In genomic region chr1:27575861-27576331, GRCh38 we compare ENCODE assay signal across 8 cellular contexts. TPM values are rescaled to one million over a fixed set of nuclear protein-coding genes. Genes with fewer than 3 reads are reported as not detected.
A peak's percentile ranks its signal among the peaks of the same experiment; 100 is the strongest.
DNase-seq lines count a peak whose midpoint lies in the region; ATAC-seq and TF ChIP-seq lines count a peak whose summit lies in the region.

No MANE protein-coding gene starts in this region.

- no peak overlapping the region for H2AFZ ChIP-seq in Karpas-422 (ENCODE audit: low read length)

- H3K9me3 Mint-ChIP-seq in activated naive CD4-positive, alpha-beta T cell treated with anti-CD3 and anti-CD28 coated beads, Interleukin-2, amount 50 U/mL, for 72 hours, result no peaks in the 10 kb centered on the region

- no peak for TF ChIP-seq CTCF in ovary (IDR thresholded peaks at IDR 0.05)

- TF ChIP-seq EP300 in ovary (IDR thresholded peaks at IDR 0.05), result no peak

- H3K4me3 ChIP-seq in ovary (peak overlapping the region; percentile 51), Karpas-422 (ENCODE audit: low read length) (no peak overlapping the region)

- ATAC-seq in activated naive CD4-positive, alpha-beta T cell treated with anti-CD3 and anti-CD28 coated beads, Interleukin-2, amount 50 U/mL, for 72 hours, result peak; percentile 18 to 25
- ATAC-seq in Right ventricle myocardium inferior (peak; percentile 81), GM21825 (IDR thresholded peaks at IDR 0.05; ENCODE audit: unreplicated experiment) (no peak)

- DNase-seq in activated naive CD4-positive, alpha-beta T cell treated with anti-CD3 and anti-CD28 coated beads, Interleukin-2, amount 50 U/mL, for 72 hours (ENCODE audit: low spot score in 2 of 2), result no peak
- no peak for DNase-seq in activated naive CD4-positive, alpha-beta T cell (lab: John Stamatoyannopoulos, UW)
- DNase-seq in SW480 (ENCODE audit: low spot score), result peak; percentile 78
- DNase-seq in Right ventricle myocardium inferior (ENCODE audit: missing footprints), result peak; percentile 88
- DNase-seq in ovary, result peak; percentile 72 to 83 (median 80)
- DNase-seq in CD1c-positive myeloid dendritic cell (ENCODE audit: extremely low spot score), result no peak
- no peak for DNase-seq in Karpas-422

- no peak overlapping the region for H3K9ac ChIP-seq in Karpas-422 (ENCODE audit: low read length)

- H3K27ac ChIP-seq in ovary (peak overlapping the region; percentile 63 to 89), Karpas-422 (ENCODE audit: low read length) (no peak overlapping the region)

- H3K9me3 ChIP-seq in ovary (no peaks in the 10 kb centered on the region), Karpas-422 (ENCODE audit: low read length) (no peaks in the 10 kb centered on the region)

- WGBS in ovary, 3 donors, result 5 to 7% (median 6%) methylated on average over 23 to 42 of the region's 42 CpGs

- no peak overlapping the region for H3K27ac Mint-ChIP-seq in activated naive CD4-positive, alpha-beta T cell treated with anti-CD3 and anti-CD28 coated beads, Interleukin-2, amount 50 U/mL, for 72 hours

- no peak for TF ChIP-seq POLR2A in ovary (IDR thresholded peaks at IDR 0.05)

- peaks cover 48% of the 10 kb centered on the region for H3K4me1 ChIP-seq in ovary (ENCODE audit: insufficient read depth)
- peaks cover 6% of the 10 kb centered on the region; the same call in 1 of the 2 replicates for H3K4me1 ChIP-seq in Karpas-422 (ENCODE audit: low read length)

- H3K79me2 ChIP-seq in Karpas-422 (ENCODE audit: low read length), result no peaks in the 10 kb centered on the region

- no peaks in the 10 kb centered on the region for H3K9me2 ChIP-seq in Karpas-422 (replicated peaks; ENCODE audit: insufficient read depth, low read length)

- no peaks in the 10 kb centered on the region for H3K36me3 ChIP-seq in ovary
- H3K36me3 ChIP-seq in Karpas-422 (ENCODE audit: insufficient read depth, low read length), result no peaks in the 10 kb centered on the region

- intact Hi-C loops in Right ventricle myocardium inferior (cut with DNase I), result no loop called here
- intact Hi-C loops in ovary (cut with DNase I), result loop anchor here in 1 of 4 donors (10.0 kb wide), 1 partner anchor 51 kb away; no protein-coding TSS in a partner anchor

- no peaks in the 10 kb centered on the region for H3K36me3 Mint-ChIP-seq in activated naive CD4-positive, alpha-beta T cell treated with anti-CD3 and anti-CD28 coated beads, Interleukin-2, amount 50 U/mL, for 72 hours

- H3K4me2 ChIP-seq in Karpas-422 (ENCODE audit: low read depth, low read length, poor library complexity, severe bottlenecking), result no peak overlapping the region

- H3K27me3 ChIP-seq in ovary, result no peaks in the 10 kb centered on the region
- H3K27me3 ChIP-seq in Karpas-422 (ENCODE audit: low read length), result no peaks in the 10 kb centered on the region

- peaks cover 25% of the 10 kb centered on the region; the same call in 1 of the 2 replicates for H4K20me1 ChIP-seq in Karpas-422 (ENCODE audit: insufficient read depth, low read depth, low read length)

RNA-seq across cellular contexts. Expression of gene AHDC1, which starts 28.0 kb away (rescaled TPM):
- total RNA-seq in activated naive CD4-positive, alpha-beta T cell treated with anti-CD3 and anti-CD28 coated beads, Interleukin-2, amount 50 U/mL, for 72 hours, result 10 to 100 TPM; 12.8 to 16.5 TPM
- total RNA-seq in Right ventricle myocardium inferior (51.2 TPM), ovary (100 to 1,000 TPM in 3 of 7 donors, 10 to 100 TPM in 4; 11.3 to 159 (median 91.2) TPM)
- polyA plus RNA-seq in ovary, result 10 to 100 TPM; 11.2 to 33.2 TPM
- 2.1 and 2.2 TPM in 2 replicates for total RNA-seq in Karpas-422 (2014; rRNA removed; shearing (Covaris generic); ENCODE audit: low replicate concordance)

RNA-seq across cellular contexts. Expression of gene FGR, which starts 59.1 kb away (rescaled TPM):
- under 1 TPM; 0.29 to 0.68 TPM for total RNA-seq in activated naive CD4-positive, alpha-beta T cell treated with anti-CD3 and anti-CD28 coated beads, Interleukin-2, amount 50 U/mL, for 72 hours
- total RNA-seq in Right ventricle myocardium inferior (5.1 TPM), ovary (10 to 100 TPM in 1 of 7 donors, 1 to 10 TPM in 6; 1.1 to 14.1 (median 4.2) TPM)
- polyA plus RNA-seq in ovary, result 1 to 10 TPM; 4.2 to 6.8 TPM
- 3.0 and 5.6 TPM in 2 replicates for total RNA-seq in Karpas-422 (2014; rRNA removed; shearing (Covaris generic); ENCODE audit: low replicate concordance)

Comparison
In these comparisons a context has a peak if more than half of its experiments do, and no peak if none do; other contexts are left out.
1. DNase-seq: peak in SW480 (single experiment), Right ventricle myocardium inferior (single experiment) and ovary (5 of 5); none in activated naive CD4-positive, alpha-beta T cell treated with anti-CD3 and anti-CD28 coated beads, Interleukin-2, amount 50 U/mL, for 72 hours (0 of 2), activated naive CD4-positive, alpha-beta T cell (0 of 4), CD1c-positive myeloid dendritic cell (single experiment) and Karpas-422 (single experiment).